Comparison of ENCODE assay signal across 9 cellular contexts in genomic region chr5:27472000-27472763, GRCh38.
DNase-seq lines count a peak whose midpoint lies in the region; ATAC-seq lines count a peak whose summit lies in the region.
"Had no signal": no experiment of that assay in that cellular context is flagged by ENCODE, and none has a peak within 500 bp of the region (broad histone marks: within the 10 kb centered on the region; RNA-seq: fewer than 3 reads in every experiment).

No MANE protein-coding gene starts in this region.

- peaks cover 40 to 60% (median 54%) of the 10 kb centered on the region in 11 experiments for H3K9me3 ChIP-seq in BLaER1 treated with 17β-estradiol and CSF1 and Interleukin-3, amounts not matched to agents 10 nM and 100 nM (replicated peaks in 1 of 11)
- peaks cover 24% of the 10 kb centered on the region for H3K9me3 ChIP-seq in iPS-20b (ENCODE audit: insufficient read depth, low read depth, low read length)

- peak overlapping the region in 9 of 11 experiments; percentile 15 to 68 (median 56); a peak in 15 of 22 replicates for H3K27ac ChIP-seq in BLaER1 treated with 17β-estradiol and CSF1 and Interleukin-3, amounts not matched to agents 10 nM and 100 nM
- peak overlapping the region; percentile 50 for H3K27ac ChIP-seq in iPS-20b (ENCODE audit: low read length)

- H3K27me3 ChIP-seq in BLaER1 treated with 17β-estradiol and CSF1 and Interleukin-3, amounts not matched to agents 10 nM and 100 nM: no peaks in the 10 kb centered on the region
- H3K27me3 ChIP-seq in iPS-20b (ENCODE audit: insufficient read depth, low read length): no peaks in the 10 kb centered on the region

- peak overlapping the region in 7 of 11 experiments; percentile 10 to 57 (median 46); a peak in 7 of 22 replicates for H3K9ac ChIP-seq in BLaER1 treated with 17β-estradiol and CSF1 and Interleukin-3, amounts not matched to agents 10 nM and 100 nM
- H3K9ac ChIP-seq in iPS-20b (ENCODE audit: low read depth, low read length): peak overlapping the region; percentile 99

- peak; percentile 23 for DNase-seq in SHP77 treated with DMSO at 0.1 percent for 48 hours (lab: John Stamatoyannopoulos, UW)
- DNase-seq in activated CD8-positive, alpha-beta memory T cell treated with anti-CD3 and anti-CD28 coated beads, Interleukin-2, amount 50 U/mL, for 4 hours: no peak

- H3K4me3 ChIP-seq in BLaER1 treated with 17β-estradiol and CSF1 and Interleukin-3, amounts not matched to agents 10 nM and 100 nM: peak overlapping the region; percentile 8 to 55 (median 50); a peak in 19 of 20 replicates
- H3K4me3 ChIP-seq in iPS-20b (ENCODE audit: low read length): peak overlapping the region; percentile 91
- H3K4me3 ChIP-seq: lung had no signal

- ATAC-seq in GM18868 (IDR thresholded peaks at IDR 0.05; ENCODE audit: unreplicated experiment): peak; percentile 95
- ATAC-seq in HG03045 (IDR thresholded peaks at IDR 0.05; ENCODE audit: unreplicated experiment): peak; percentile 57
- no peak for ATAC-seq in HG02973 (IDR thresholded peaks at IDR 0.05; ENCODE audit: unreplicated experiment)
- no peak for ATAC-seq in HG03135 (IDR thresholded peaks at IDR 0.05; ENCODE audit: unreplicated experiment)

- peak overlapping the region in 8 of 11 experiments; percentile 5 to 41 (median 26); a peak in 10 of 22 replicates for H3K4me2 ChIP-seq in BLaER1 treated with 17β-estradiol and CSF1 and Interleukin-3, amounts not matched to agents 10 nM and 100 nM

- peaks cover 0 to 5% (median 0%) of the 10 kb centered on the region in 10 experiments; a peak in 1 of 20 replicates for H3K4me1 ChIP-seq in BLaER1 treated with 17β-estradiol and CSF1 and Interleukin-3, amounts not matched to agents 10 nM and 100 nM
- H3K4me1 ChIP-seq in iPS-20b (ENCODE audit: insufficient read depth, low read length): no peaks in the 10 kb centered on the region

- no peaks in the 10 kb centered on the region for H4K20me1 ChIP-seq in BLaER1 treated with 17β-estradiol and CSF1 and Interleukin-3, amounts not matched to agents 10 nM and 100 nM

- H3K36me3 ChIP-seq in BLaER1 treated with 17β-estradiol and CSF1 and Interleukin-3, amounts not matched to agents 10 nM and 100 nM: peaks cover 9 to 22% (median 20%) of the 10 kb centered on the region in 11 experiments; a peak in 16 of 22 replicates
- H3K36me3 ChIP-seq in iPS-20b (ENCODE audit: insufficient read depth, low read depth, low read length): peaks cover 30% of the 10 kb centered on the region

Comparison
In these comparisons a context has a peak if more than half of its experiments do, and no peak if none do; other contexts are left out.
1. ATAC-seq: peak in GM18868 (single experiment) and HG03045 (single experiment); none in HG02973 (single experiment) and HG03135 (single experiment).